In the genomic region with DNA sequence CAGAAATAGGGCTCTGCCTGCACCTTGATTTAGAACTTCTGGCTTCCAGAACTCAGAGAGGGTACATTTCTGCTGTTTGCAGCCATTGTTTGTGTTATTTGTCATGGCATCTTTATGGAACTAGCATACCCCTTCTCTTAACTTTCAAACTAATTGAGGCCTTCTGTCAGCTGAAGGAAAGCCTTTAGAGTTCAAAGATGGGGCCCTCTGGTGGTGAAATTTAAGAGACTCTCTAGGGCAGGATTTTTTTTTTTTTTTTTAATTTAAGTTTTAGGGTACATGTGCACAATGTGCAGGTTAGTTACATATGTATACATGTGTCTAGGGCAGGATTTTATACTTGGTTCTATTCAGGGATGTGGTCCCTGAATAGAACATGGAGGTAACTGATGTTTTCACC, we compare ENCODE assay signal across 1 cellular context.
TF ChIP-seq lines count a peak whose summit lies in the region.

No MANE protein-coding gene starts in this region.

TF ChIP-seq in SK-N-SH treated with all-trans-retinoic acid at 6 μM for 48 hours, 23 proteins besides CTCF, POLR2A, EP300 and RAD21 (continued from another document):
- TF ChIP-seq, protein P1, sequence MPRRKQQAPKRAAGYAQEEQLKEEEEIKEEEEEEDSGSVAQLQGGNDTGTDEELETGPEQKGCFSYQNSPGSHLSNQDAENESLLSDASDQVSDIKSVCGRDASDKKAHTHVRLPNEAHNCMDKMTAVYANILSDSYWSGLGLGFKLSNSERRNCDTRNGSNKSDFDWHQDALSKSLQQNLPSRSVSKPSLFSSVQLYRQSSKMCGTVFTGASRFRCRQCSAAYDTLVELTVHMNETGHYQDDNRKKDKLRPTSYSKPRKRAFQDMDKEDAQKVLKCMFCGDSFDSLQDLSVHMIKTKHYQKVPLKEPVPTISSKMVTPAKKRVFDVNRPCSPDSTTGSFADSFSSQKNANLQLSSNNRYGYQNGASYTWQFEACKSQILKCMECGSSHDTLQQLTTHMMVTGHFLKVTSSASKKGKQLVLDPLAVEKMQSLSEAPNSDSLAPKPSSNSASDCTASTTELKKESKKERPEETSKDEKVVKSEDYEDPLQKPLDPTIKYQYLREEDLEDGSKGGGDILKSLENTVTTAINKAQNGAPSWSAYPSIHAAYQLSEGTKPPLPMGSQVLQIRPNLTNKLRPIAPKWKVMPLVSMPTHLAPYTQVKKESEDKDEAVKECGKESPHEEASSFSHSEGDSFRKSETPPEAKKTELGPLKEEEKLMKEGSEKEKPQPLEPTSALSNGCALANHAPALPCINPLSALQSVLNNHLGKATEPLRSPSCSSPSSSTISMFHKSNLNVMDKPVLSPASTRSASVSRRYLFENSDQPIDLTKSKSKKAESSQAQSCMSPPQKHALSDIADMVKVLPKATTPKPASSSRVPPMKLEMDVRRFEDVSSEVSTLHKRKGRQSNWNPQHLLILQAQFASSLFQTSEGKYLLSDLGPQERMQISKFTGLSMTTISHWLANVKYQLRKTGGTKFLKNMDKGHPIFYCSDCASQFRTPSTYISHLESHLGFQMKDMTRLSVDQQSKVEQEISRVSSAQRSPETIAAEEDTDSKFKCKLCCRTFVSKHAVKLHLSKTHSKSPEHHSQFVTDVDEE (CRISPR knock-in tag; IDR thresholded peaks at IDR 0.05) = no peak
